In genomic region chr12:104557488-104558195, GRCh38 we compare ENCODE assay signal across 18 cellular contexts.
"Had no signal": no experiment of that assay in that cellular context is flagged by ENCODE, and none has a peak within 500 bp of the region (broad histone marks: within the 10 kb centered on the region; RNA-seq: fewer than 3 reads in every experiment).

No MANE protein-coding gene starts in this region.

- H3K9me3 ChIP-seq: body of pancreas, sigmoid colon had no signal

- H3K4me3 Mint-ChIP-seq: activated CD4-positive, alpha-beta memory T cell treated with anti-CD3 and anti-CD28 coated beads for 36 hours; activated naive CD8-positive, alpha-beta T cell treated with anti-CD3 and anti-CD28 coated beads for 36 hours; activated T-helper 1 cell treated with anti-CD3 and anti-CD28 coated beads, Interleukin-12 subunit alpha, Interleukin-12 subunit beta, Interleukin-2, Interleukin-4 antibody, amounts not matched to agents 30 ng/mL and 10 ng/mL and 1 ng/mL, durations not matched to agents 14 hours and 24 hours and 36 hours; mesothelial cell of epicardium; T-helper 17 cell had no signal

- DNase-seq: activated CD4-positive, alpha-beta memory T cell treated with anti-CD3 and anti-CD28 coated beads for 36 hours; activated gamma-delta T cell treated with Interleukin-2 at 50 U/mL for 16 hours; activated naive CD8-positive, alpha-beta T cell treated with anti-CD3 and anti-CD28 coated beads for 36 hours; activated T-cell treated with anti-CD3 and anti-CD28 coated beads for 4 hours; amniotic stem cell; body of pancreas; foreskin keratinocyte; lower lobe of right lung; sigmoid colon; stimulated activated naive CD8-positive, alpha-beta T cell treated with anti-CD3 and anti-CD28 coated beads, Interleukin-15, Interleukin-2, amounts not matched to agents 100 U/mL and 50 U/mL, for 24 hours; substantia nigra; T-helper 17 cell; tibial artery had no signal

- H3K36me3 ChIP-seq: lower lobe of right lung, sigmoid colon, tibial artery had no signal

- H3K27ac Mint-ChIP-seq: activated CD4-positive, alpha-beta memory T cell treated with anti-CD3 and anti-CD28 coated beads for 36 hours; activated naive CD8-positive, alpha-beta T cell treated with anti-CD3 and anti-CD28 coated beads for 36 hours; activated T-helper 1 cell treated with anti-CD3 and anti-CD28 coated beads, Interleukin-12 subunit alpha, Interleukin-12 subunit beta, Interleukin-2, Interleukin-4 antibody, amounts not matched to agents 30 ng/mL and 10 ng/mL and 1 ng/mL, durations not matched to agents 14 hours and 24 hours and 36 hours; mesothelial cell of epicardium had no signal

- H3K27me3 Mint-ChIP-seq: activated CD4-positive, alpha-beta memory T cell treated with anti-CD3 and anti-CD28 coated beads for 36 hours; activated naive CD8-positive, alpha-beta T cell treated with anti-CD3 and anti-CD28 coated beads for 36 hours; T-helper 17 cell had no signal

- H3K4me3 ChIP-seq: body of pancreas, lower lobe of right lung, sigmoid colon, tibial artery had no signal

- H3K9ac ChIP-seq: parathyroid adenoma had no signal

- H3K4me1 ChIP-seq: body of pancreas, lower lobe of right lung, parathyroid adenoma, tibial artery had no signal

- H3K27ac ChIP-seq: body of pancreas, epithelial cell of prostate, foreskin keratinocyte, lower lobe of right lung, parathyroid adenoma, sigmoid colon, tibial artery, VCaP had no signal

- H3K79me2 ChIP-seq: parathyroid adenoma had no signal

- H3K27me3 ChIP-seq: body of pancreas, foreskin keratinocyte, sigmoid colon, tibial artery had no signal

- H2AFZ ChIP-seq: parathyroid adenoma had no signal

- ATAC-seq: body of pancreas; foreskin keratinocyte; stimulated activated naive CD8-positive, alpha-beta T cell treated with anti-CD3 and anti-CD28 coated beads, Interleukin-15, Interleukin-2, amounts not matched to agents 100 U/mL and 50 U/mL, for 24 hours; T-helper 17 cell had no signal
